In the genomic region with DNA sequence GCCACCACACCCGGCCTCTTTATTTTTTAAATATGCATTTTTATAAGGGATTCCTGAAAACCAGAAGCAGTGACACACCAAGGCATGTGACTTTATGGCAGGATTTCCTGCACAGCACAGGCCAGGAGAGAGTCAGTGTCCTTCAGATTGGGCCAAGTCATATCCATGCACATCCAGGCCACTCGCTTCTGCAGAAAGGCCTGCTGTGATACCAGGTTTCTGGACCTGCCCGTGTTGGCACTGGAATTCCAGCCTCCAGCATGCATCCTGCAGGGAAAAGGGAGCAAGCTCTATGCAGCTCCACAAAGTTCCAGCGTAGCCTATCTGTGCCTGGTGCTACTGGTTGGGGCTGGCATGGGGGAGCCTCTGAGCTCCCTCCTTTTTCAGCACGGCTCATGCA, we compare ENCODE assay signal across 24 cellular contexts.
"Had no signal": no experiment of that assay in that cellular context is flagged by ENCODE, and none has a peak within 500 bp of the region (broad histone marks: within the 10 kb centered on the region; RNA-seq: fewer than 3 reads in every experiment).

No MANE protein-coding gene starts in this region.

- H3K27me3 Mint-ChIP-seq: activated CD4-positive, alpha-beta memory T cell treated with anti-CD3 and anti-CD28 coated beads, Interleukin-2, amount 10 ng/mL, durations not matched to agents 7 days and 5 days; activated CD4-positive, alpha-beta T cell treated with anti-CD3 and anti-CD28 coated beads, Interleukin-2, amount 10 ng/mL, durations not matched to agents 7 days and 5 days; activated naive CD4-positive, alpha-beta T cell treated with anti-CD3 and anti-CD28 coated beads, Interleukin-2, amount 10 ng/mL, durations not matched to agents 7 days and 5 days; activated naive CD8-positive, alpha-beta T cell treated with anti-CD3 and anti-CD28 coated beads, Interleukin-2, amount 10 ng/mL, durations not matched to agents 7 days and 5 days; activated T-cell treated with anti-CD3 and anti-CD28 coated beads, Interleukin-2, amount 50 U/mL, for 24 hours; brain had no signal

- H3K9me3 Mint-ChIP-seq: activated CD4-positive, alpha-beta memory T cell treated with anti-CD3 and anti-CD28 coated beads, Interleukin-2, amount 10 ng/mL, durations not matched to agents 7 days and 5 days; activated CD4-positive, alpha-beta T cell treated with anti-CD3 and anti-CD28 coated beads, Interleukin-2, amount 10 ng/mL, durations not matched to agents 7 days and 5 days; activated naive CD4-positive, alpha-beta T cell treated with anti-CD3 and anti-CD28 coated beads, Interleukin-2, amount 10 ng/mL, durations not matched to agents 7 days and 5 days; activated naive CD4-positive, alpha-beta T cell treated with anti-CD3 and anti-CD28 coated beads, Interleukin-2, amount 50 U/mL, for 72 hours; activated naive CD8-positive, alpha-beta T cell treated with anti-CD3 and anti-CD28 coated beads, Interleukin-2, amount 10 ng/mL, durations not matched to agents 7 days and 5 days; activated T-cell treated with anti-CD3 and anti-CD28 coated beads, Interleukin-2, amount 50 U/mL, for 24 hours; activated T-cell treated with anti-CD3 and anti-CD28 coated beads, Interleukin-2, amount 50 U/mL, for 72 hours; brain had no signal

- H3K27ac Mint-ChIP-seq: activated CD4-positive, alpha-beta memory T cell treated with anti-CD3 and anti-CD28 coated beads, Interleukin-2, amount 10 ng/mL, durations not matched to agents 7 days and 5 days; activated CD4-positive, alpha-beta T cell treated with anti-CD3 and anti-CD28 coated beads, Interleukin-2, amount 10 ng/mL, durations not matched to agents 7 days and 5 days; activated naive CD4-positive, alpha-beta T cell treated with anti-CD3 and anti-CD28 coated beads, Interleukin-2, amount 50 U/mL, for 72 hours; activated T-cell treated with anti-CD3 and anti-CD28 coated beads, Interleukin-2, amount 50 U/mL, for 72 hours; WTC11 had no signal

- DNase-seq: activated CD4-positive, alpha-beta memory T cell treated with anti-CD3 and anti-CD28 coated beads, Interleukin-2, amount 10 ng/mL, durations not matched to agents 7 days and 5 days; activated CD4-positive, alpha-beta T cell treated with anti-CD3 and anti-CD28 coated beads for 1 hour; activated CD4-positive, alpha-beta T cell treated with anti-CD3 and anti-CD28 coated beads for 4 hours; activated CD4-positive, alpha-beta T cell treated with anti-CD3 and anti-CD28 coated beads, Interleukin-2, amount 10 ng/mL, durations not matched to agents 7 days and 5 days; activated CD4-positive, alpha-beta T cell treated with anti-CD3 and anti-CD28 coated beads, Interleukin-2, amount 50 U/mL, for 4 hours; activated CD8-positive, alpha-beta memory T cell treated with anti-CD3 and anti-CD28 coated beads, Interleukin-2, amount 50 U/mL, for 48 hours; activated gamma-delta T cell; activated naive CD4-positive, alpha-beta T cell; activated naive CD4-positive, alpha-beta T cell treated with anti-CD3 and anti-CD28 coated beads, Interleukin-2, amount 10 ng/mL, durations not matched to agents 7 days and 5 days; activated naive CD8-positive, alpha-beta T cell treated with anti-CD3 and anti-CD28 coated beads, Interleukin-2, amount 10 ng/mL, durations not matched to agents 7 days and 5 days; activated T-cell treated with anti-CD3 and anti-CD28 coated beads for 4 hours; activated T-cell treated with anti-CD3 and anti-CD28 coated beads, Interleukin-2, amount 50 U/mL, for 24 hours; activated T-cell treated with anti-CD3 and anti-CD28 coated beads, Interleukin-2, amount 50 U/mL, for 72 hours; central memory CD4-positive, alpha-beta T cell; cortex of kidney; dermis blood vessel endothelial cell; effector CD4-positive, alpha-beta T cell; esophagus squamous epithelium; foreskin melanocyte; T-helper 2 cell had no signal

- ATAC-seq: activated naive CD4-positive, alpha-beta T cell treated with anti-CD3 and anti-CD28 coated beads, Interleukin-2, amount 50 U/mL, for 72 hours; activated T-cell treated with anti-CD3 and anti-CD28 coated beads, Interleukin-2, amount 50 U/mL, for 72 hours; gastroesophageal sphincter had no signal

- H3K36me3 Mint-ChIP-seq: brain, WTC11 had no signal

- H3K4me3 Mint-ChIP-seq: activated CD4-positive, alpha-beta memory T cell treated with anti-CD3 and anti-CD28 coated beads, Interleukin-2, amount 10 ng/mL, durations not matched to agents 7 days and 5 days; activated CD4-positive, alpha-beta T cell treated with anti-CD3 and anti-CD28 coated beads, Interleukin-2, amount 10 ng/mL, durations not matched to agents 7 days and 5 days; activated naive CD4-positive, alpha-beta T cell treated with anti-CD3 and anti-CD28 coated beads, Interleukin-2, amount 10 ng/mL, durations not matched to agents 7 days and 5 days; activated naive CD8-positive, alpha-beta T cell treated with anti-CD3 and anti-CD28 coated beads, Interleukin-2, amount 10 ng/mL, durations not matched to agents 7 days and 5 days; activated T-cell treated with anti-CD3 and anti-CD28 coated beads, Interleukin-2, amount 50 U/mL, for 24 hours; activated T-cell treated with anti-CD3 and anti-CD28 coated beads, Interleukin-2, amount 50 U/mL, for 72 hours; brain; WTC11 had no signal
